In the genomic region with DNA sequence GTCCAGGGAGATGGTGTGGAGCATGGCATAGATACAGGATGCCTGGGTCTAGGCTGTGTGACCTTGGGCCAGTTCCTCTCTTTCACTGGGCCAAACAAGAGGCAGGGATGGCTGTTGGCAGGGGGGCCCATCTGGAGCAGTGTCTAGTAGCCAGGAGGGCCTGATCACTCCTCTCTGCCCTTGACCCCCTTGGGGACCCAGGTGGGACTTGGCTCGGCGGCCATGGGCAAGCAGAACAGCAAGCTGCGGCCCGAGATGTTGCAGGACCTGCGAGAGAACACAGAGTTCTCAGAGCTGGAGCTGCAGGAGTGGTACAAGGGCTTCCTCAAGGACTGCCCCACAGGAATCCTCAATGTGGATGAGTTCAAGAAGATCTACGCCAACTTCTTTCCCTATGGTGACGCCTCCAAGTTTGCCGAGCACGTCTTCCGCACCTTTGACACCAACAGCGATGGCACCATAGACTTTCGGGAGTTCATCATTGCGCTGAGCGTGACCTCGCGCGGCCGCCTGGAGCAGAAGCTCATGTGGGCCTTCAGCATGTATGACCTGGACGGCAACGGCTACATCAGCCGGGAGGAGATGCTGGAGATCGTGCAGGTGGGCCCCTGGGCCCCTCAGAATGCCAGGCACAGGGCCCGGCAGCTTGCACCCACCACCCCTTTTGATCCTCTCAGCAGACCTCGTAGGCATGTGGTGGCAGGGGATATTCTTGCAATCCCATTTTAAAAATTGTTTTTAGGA, we compare ENCODE assay signal across 8 cellular contexts. TPM values are rescaled to one million over a fixed set of nuclear protein-coding genes. Genes with fewer than 3 reads are reported as not detected.
"Had no signal": no experiment of that assay in that cellular context is flagged by ENCODE, and none has a peak within 500 bp of the region (broad histone marks: within the 10 kb centered on the region; RNA-seq: fewer than 3 reads in every experiment).

No MANE protein-coding gene starts in this region.

- H3K27ac ChIP-seq: GM23248 had no signal

- DNase-seq: GM23248, GOT3, H7, HCEC 1CT, IMR-90 had no signal

- H3K9ac ChIP-seq: GM23248 had no signal

- H3K4me3 ChIP-seq: GM23248, K562 had no signal

- H2AFZ ChIP-seq: GM23248 had no signal

RNA-seq across cellular contexts. Expression of a gene that starts 2.6 kb away (rescaled TPM):
- total RNA-seq: GM23248, H4, IMR-90, K562 had no signal
- polyA plus RNA-seq: GM23248, K562 had no signal

RNA-seq across cellular contexts. Expression of a gene that starts 18.1 kb away (rescaled TPM):
- total RNA-seq: GM23248, HT-29 had no signal
